In the genomic region with DNA sequence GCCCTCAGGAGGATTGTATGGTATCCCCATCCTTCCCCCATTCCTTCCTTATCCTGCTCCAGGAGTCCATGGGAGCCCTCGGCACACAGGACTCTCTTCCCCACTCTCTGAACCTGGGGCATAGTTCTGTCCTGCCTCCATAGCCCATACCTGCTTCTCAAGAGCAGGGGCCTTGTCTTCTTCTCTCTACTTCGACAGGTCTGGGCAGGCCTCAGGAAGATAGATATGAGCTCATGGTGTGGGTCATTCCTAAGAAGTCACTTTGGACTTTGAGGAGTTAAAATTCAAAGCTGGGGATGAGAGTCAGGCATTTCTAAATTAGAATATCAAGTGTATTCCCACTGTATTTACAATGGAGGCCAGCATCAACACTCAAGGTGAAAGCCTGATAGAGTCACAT, we compare ENCODE assay signal across 21 cellular contexts. TPM values are rescaled to one million over a fixed set of nuclear protein-coding genes. Genes with fewer than 3 reads are reported as not detected.
A peak's percentile ranks its signal among the peaks of the same experiment; 100 is the strongest.
DNase-seq lines count a peak whose midpoint lies in the region; ATAC-seq and TF ChIP-seq lines count a peak whose summit lies in the region.
"Had no signal": no experiment of that assay in that cellular context is flagged by ENCODE, and none has a peak within 500 bp of the region (broad histone marks: within the 10 kb centered on the region; RNA-seq: fewer than 3 reads in every experiment).

No MANE protein-coding gene starts in this region.

- ATAC-seq in activated T-cell treated with anti-CD3 and anti-CD28 coated beads, Interleukin-2, amount 50 U/mL, for 72 hours (replicated peaks in 1 of 2), result no peak
- ATAC-seq in T-cell (replicated peaks in 1 of 4), result no peak
- ATAC-seq in stimulated activated memory B cell treated with anti-CD40 and anti-IgM and Interleukin-4, amounts not matched to agents 10 μg/mL and 1 μg/mL and 100 μg/mL, for 72 hours, result no peak

- H3K9me3 Mint-ChIP-seq in activated T-cell treated with anti-CD3 and anti-CD28 coated beads, Interleukin-2, amount 50 U/mL, for 72 hours, result no peaks in the 10 kb centered on the region
- H3K9me3 Mint-ChIP-seq in activated T-cell treated with anti-CD3 and anti-CD28 coated beads, Interleukin-2, amount 50 U/mL, for 24 hours, result no peaks in the 10 kb centered on the region
- H3K9me3 Mint-ChIP-seq in T-cell (no peaks in the 10 kb centered on the region), endothelial cell (ENCODE audit: unreplicated experiment) (no peaks in the 10 kb centered on the region)
- no peaks in the 10 kb centered on the region for H3K9me3 Mint-ChIP-seq in stimulated activated memory B cell treated with anti-CD40 and anti-IgM and Interleukin-4, amounts not matched to agents 10 μg/mL and 1 μg/mL and 100 μg/mL, for 72 hours
- H3K9me3 Mint-ChIP-seq: CD8-positive, alpha-beta memory T cell had no signal

- no peak for TF ChIP-seq CTCF in endothelial cell (IDR thresholded peaks at IDR 0.05; ENCODE audit: unreplicated experiment)

- CTCF ChIA-PET in T-cell (lab: Charles Lee), result interaction anchor here in 1 of 2 donors (0.6 kb wide), 1 partner anchor 207 kb away, joined by 3 read pairs; no protein-coding TSS in a partner anchor

- no peak for DNase-seq in activated T-cell treated with anti-CD3 and anti-CD28 coated beads, Interleukin-2, amount 50 U/mL, for 72 hours
- DNase-seq in activated T-cell treated with anti-CD3 and anti-CD28 coated beads, Interleukin-2, amount 50 U/mL, for 24 hours, result no peak
- DNase-seq in T-cell (no peak), endothelial cell (ENCODE audit: low spot score) (no peak), superior temporal gyrus (ENCODE audit: extremely low spot score) (no peak), amniotic stem cell (lab: John Stamatoyannopoulos, UW) (no peak)
- DNase-seq: Calu3; CD8-positive, alpha-beta memory T cell; DMS153; MM.1S; NCI-H1048; NCI-H1417 treated with DMSO at 0.1 percent for 48 hours; NCI-H187 treated with DMSO at 0.1 percent for 48 hours; NCI-H2107; NCI-H226; NCI-H510A treated with DMSO at 0.1 percent for 48 hours; NCI-H748 treated with DMSO at 0.1 percent for 48 hours; SIG-M5; SK-N-SH had no signal

- no peaks in the 10 kb centered on the region for H3K36me3 Mint-ChIP-seq in activated T-cell treated with anti-CD3 and anti-CD28 coated beads, Interleukin-2, amount 50 U/mL, for 72 hours (ENCODE audit: insufficient read depth in 2 of 2)
- no peaks in the 10 kb centered on the region for H3K36me3 Mint-ChIP-seq in activated T-cell treated with anti-CD3 and anti-CD28 coated beads, Interleukin-2, amount 50 U/mL, for 24 hours (ENCODE audit: low read depth)
- H3K36me3 Mint-ChIP-seq in T-cell (peaks cover 36% of the 10 kb centered on the region), endothelial cell (ENCODE audit: low read depth, unreplicated experiment) (peaks cover 4% of the 10 kb centered on the region)
- no peaks in the 10 kb centered on the region for H3K36me3 Mint-ChIP-seq in stimulated activated memory B cell treated with anti-CD40 and anti-IgM and Interleukin-4, amounts not matched to agents 10 μg/mL and 1 μg/mL and 100 μg/mL, for 72 hours

- H3K27ac Mint-ChIP-seq in activated T-cell treated with anti-CD3 and anti-CD28 coated beads, Interleukin-2, amount 50 U/mL, for 72 hours, result peak overlapping the region; percentile 5
- no peak overlapping the region for H3K27ac Mint-ChIP-seq in activated T-cell treated with anti-CD3 and anti-CD28 coated beads, Interleukin-2, amount 50 U/mL, for 24 hours
- H3K27ac Mint-ChIP-seq in T-cell (peak overlapping the region; percentile 36 to 39), endothelial cell (ENCODE audit: unreplicated experiment) (no peak overlapping the region)
- H3K27ac Mint-ChIP-seq in stimulated activated memory B cell treated with anti-CD40 and anti-IgM and Interleukin-4, amounts not matched to agents 10 μg/mL and 1 μg/mL and 100 μg/mL, for 72 hours, result peak overlapping the region; percentile 12

- POLR2A ChIA-PET in T-cell (lab: Charles Lee), result no interaction called here

- no peak overlapping the region for H3K4me3 Mint-ChIP-seq in activated T-cell treated with anti-CD3 and anti-CD28 coated beads, Interleukin-2, amount 50 U/mL, for 72 hours
- H3K4me3 Mint-ChIP-seq in activated T-cell treated with anti-CD3 and anti-CD28 coated beads, Interleukin-2, amount 50 U/mL, for 24 hours, result no peak overlapping the region
- no peak overlapping the region for H3K4me3 Mint-ChIP-seq in T-cell
- H3K4me3 Mint-ChIP-seq in endothelial cell (ENCODE audit: unreplicated experiment), result peak overlapping the region; percentile 24
- H3K4me3 Mint-ChIP-seq in stimulated activated memory B cell treated with anti-CD40 and anti-IgM and Interleukin-4, amounts not matched to agents 10 μg/mL and 1 μg/mL and 100 μg/mL, for 72 hours, result no peak overlapping the region

- H3K4me1 Mint-ChIP-seq in activated T-cell treated with anti-CD3 and anti-CD28 coated beads, Interleukin-2, amount 50 U/mL, for 72 hours (ENCODE audit: low read depth), result no peaks in the 10 kb centered on the region
- peaks cover 2% of the 10 kb centered on the region for H3K4me1 Mint-ChIP-seq in activated T-cell treated with anti-CD3 and anti-CD28 coated beads, Interleukin-2, amount 50 U/mL, for 24 hours (ENCODE audit: low read depth)
- H3K4me1 Mint-ChIP-seq in T-cell (peaks cover 0 to 8% (median 4%) of the 10 kb centered on the region in 3 donors), endothelial cell (ENCODE audit: unreplicated experiment) (peaks cover 20% of the 10 kb centered on the region)
- peaks cover 14% of the 10 kb centered on the region for H3K4me1 Mint-ChIP-seq in stimulated activated memory B cell treated with anti-CD40 and anti-IgM and Interleukin-4, amounts not matched to agents 10 μg/mL and 1 μg/mL and 100 μg/mL, for 72 hours

- H3K27me3 Mint-ChIP-seq in activated T-cell treated with anti-CD3 and anti-CD28 coated beads, Interleukin-2, amount 50 U/mL, for 72 hours (ENCODE audit: low read depth), result no peaks in the 10 kb centered on the region
- H3K27me3 Mint-ChIP-seq in activated T-cell treated with anti-CD3 and anti-CD28 coated beads, Interleukin-2, amount 50 U/mL, for 24 hours, result no peaks in the 10 kb centered on the region
- H3K27me3 Mint-ChIP-seq in T-cell (no peaks in the 10 kb centered on the region), endothelial cell (ENCODE audit: unreplicated experiment) (peaks cover 11% of the 10 kb centered on the region)
- no peaks in the 10 kb centered on the region for H3K27me3 Mint-ChIP-seq in stimulated activated memory B cell treated with anti-CD40 and anti-IgM and Interleukin-4, amounts not matched to agents 10 μg/mL and 1 μg/mL and 100 μg/mL, for 72 hours
- H3K27me3 Mint-ChIP-seq: CD8-positive, alpha-beta memory T cell had no signal

RNA-seq across cellular contexts. Expression of a gene that starts 8.4 kb away (rescaled TPM):
- 10 to 100 TPM; 26.7 to 43.4 TPM for total RNA-seq in activated T-cell treated with anti-CD3 and anti-CD28 coated beads, Interleukin-2, amount 50 U/mL, for 72 hours
- 10 to 100 TPM; 21.9 to 42.1 (median 33.3) TPM for total RNA-seq in T-cell
- 137 TPM for total RNA-seq in endothelial cell (ENCODE audit: unreplicated experiment)

RNA-seq across cellular contexts. Expression of a gene that starts 55.2 kb away (rescaled TPM):
- total RNA-seq in activated T-cell treated with anti-CD3 and anti-CD28 coated beads, Interleukin-2, amount 50 U/mL, for 72 hours, result not detected
- total RNA-seq in T-cell (under 1 TPM in 3 of 5 donors, not detected in 2; 0.13 to 0.41 (median 0.29) TPM), endothelial cell (ENCODE audit: unreplicated experiment) (not detected)
- total RNA-seq: CD8-positive, alpha-beta memory T cell; Daoy had no signal

Comparison
In these comparisons a context has a peak if more than half of its experiments do, and no peak if none do; other contexts are left out.
1. H3K27ac Mint-ChIP-seq: peak in activated T-cell treated with anti-CD3 and anti-CD28 coated beads, Interleukin-2, amount 50 U/mL, for 72 hours (single experiment), T-cell (2 of 2) and stimulated activated memory B cell treated with anti-CD40 and anti-IgM and Interleukin-4, amounts not matched to agents 10 μg/mL and 1 μg/mL and 100 μg/mL, for 72 hours (single experiment); none in activated T-cell treated with anti-CD3 and anti-CD28 coated beads, Interleukin-2, amount 50 U/mL, for 24 hours (single experiment) and endothelial cell (single experiment).